1 cellular context compared by ENCODE assay signal in genomic region chr1:182288749-182289604, GRCh38.
TF ChIP-seq lines count a peak whose summit lies in the region.

No MANE protein-coding gene starts in this region.

TF ChIP-seq in HepG2, 621 proteins besides CTCF, POLR2A, EP300 and RAD21 (continued from another document and continues in another):
- no peak for TF ChIP-seq SP1 (IDR thresholded peaks at IDR 0.05)
- no peak for TF ChIP-seq SP1 (CRISPR knock-in tag; IDR thresholded peaks at IDR 0.05)
- peak; percentile 39; the same call in 1 of the 2 replicates for TF ChIP-seq PHF8 (CRISPR knock-in tag; IDR thresholded peaks at IDR 0.05)
- peak; percentile 56; the same call in 1 of the 2 replicates for TF ChIP-seq PITX1 (CRISPR knock-in tag; IDR thresholded peaks at IDR 0.05)
- TF ChIP-seq ZNF746 (CRISPR knock-in tag; IDR thresholded peaks at IDR 0.05) = peak; percentile 61; the same call in 1 of the 2 replicates
- no peak for TF ChIP-seq ATRX (CRISPR knock-in tag; IDR thresholded peaks at IDR 0.05; ENCODE audit: borderline replicate concordance)
- no peak for TF ChIP-seq ZNF276 (CRISPR knock-in tag; IDR thresholded peaks at IDR 0.05; ENCODE audit: low read depth)
- TF ChIP-seq JUNB (CRISPR knock-in tag; IDR thresholded peaks at IDR 0.05; ENCODE audit: borderline replicate concordance) = no peak
- TF ChIP-seq KDM6A (CRISPR knock-in tag; IDR thresholded peaks at IDR 0.05; ENCODE audit: low read depth) = peak; percentile 92
- TF ChIP-seq PRDM4 (CRISPR knock-in tag; IDR thresholded peaks at IDR 0.05; ENCODE audit: borderline replicate concordance) = no peak
- TF ChIP-seq FOXC1 (CRISPR knock-in tag; IDR thresholded peaks at IDR 0.05; ENCODE audit: borderline replicate concordance) = no peak
- no peak for TF ChIP-seq HNRNPL (IDR thresholded peaks at IDR 0.05; ENCODE audit: low read depth, low read length)
- TF ChIP-seq CC2D1A (CRISPR knock-in tag; IDR thresholded peaks at IDR 0.05) = no peak
- TF ChIP-seq NCOA2 (CRISPR knock-in tag; IDR thresholded peaks at IDR 0.05) = peak; percentile 93
- TF ChIP-seq EZH2 (conservative IDR thresholded peaks at IDR 0.05; ENCODE audit: low read depth, low read length) = no peak
- TF ChIP-seq E2F5 (CRISPR knock-in tag; conservative IDR thresholded peaks at IDR 0.05) = no peak
- TF ChIP-seq ZHX2 (IDR thresholded peaks at IDR 0.05; ENCODE audit: low read depth) = no peak
- no peak for TF ChIP-seq ZHX2 (CRISPR knock-in tag; IDR thresholded peaks at IDR 0.05; ENCODE audit: borderline replicate concordance)
- TF ChIP-seq ZKSCAN1 (IDR thresholded peaks at IDR 0.05; ENCODE audit: low read length) = no peak
- no peak for TF ChIP-seq U2AF2 (IDR thresholded peaks at IDR 0.05; ENCODE audit: low read depth, low read length)
- no peak for TF ChIP-seq SNRNP70 (IDR thresholded peaks at IDR 0.05; ENCODE audit: low read depth, low read length)
- TF ChIP-seq ZNF350 (CRISPR knock-in tag; IDR thresholded peaks at IDR 0.05; ENCODE audit: borderline replicate concordance, low read depth) = no peak
- no peak for TF ChIP-seq ZBTB3 (CRISPR knock-in tag; IDR thresholded peaks at IDR 0.05; ENCODE audit: borderline replicate concordance, low read depth)
- TF ChIP-seq ZNF724P (CRISPR knock-in tag; IDR thresholded peaks at IDR 0.05; ENCODE audit: borderline replicate concordance) = no peak
- no peak for TF ChIP-seq ZNF776 (CRISPR knock-in tag; IDR thresholded peaks at IDR 0.05)
- no peak for TF ChIP-seq SRSF4 (IDR thresholded peaks at IDR 0.05; ENCODE audit: low read depth, low read length, poor library complexity, severe bottlenecking)
- no peak for TF ChIP-seq POLR2AphosphoS2 (IDR thresholded peaks at IDR 0.05; ENCODE audit: low read depth, low read length)
- no peak for TF ChIP-seq EEA1 (CRISPR knock-in tag; IDR thresholded peaks at IDR 0.05; ENCODE audit: borderline replicate concordance)
- TF ChIP-seq NFYC (CRISPR knock-in tag; IDR thresholded peaks at IDR 0.05) = no peak
- no peak for TF ChIP-seq SMAD9 (CRISPR knock-in tag; IDR thresholded peaks at IDR 0.05)
- TF ChIP-seq DZIP1 (CRISPR knock-in tag; IDR thresholded peaks at IDR 0.05) = no peak
- TF ChIP-seq TFDP2 (CRISPR knock-in tag; IDR thresholded peaks at IDR 0.05) = peak; percentile 41; the same call in 1 of the 2 replicates
- no peak for TF ChIP-seq SIN3B (IDR thresholded peaks at IDR 0.05; ENCODE audit: low read length)
- TF ChIP-seq NCOR1 (IDR thresholded peaks at IDR 0.05; ENCODE audit: borderline replicate concordance, low read length) = peak; percentile 88
- TF ChIP-seq MED13 (CRISPR knock-in tag; IDR thresholded peaks at IDR 0.05) = peak; percentile 75
- peak; percentile 97 for TF ChIP-seq MLX (CRISPR knock-in tag; IDR thresholded peaks at IDR 0.05)
- no peak for TF ChIP-seq ZNF513 (CRISPR knock-in tag; conservative IDR thresholded peaks at IDR 0.05)
- TF ChIP-seq IRF9 (CRISPR knock-in tag; IDR thresholded peaks at IDR 0.05; ENCODE audit: borderline replicate concordance) = no peak
- peak in 1 of 2 experiments; percentile 77; a peak in 2 of 4 replicates for TF ChIP-seq HMGXB4 (CRISPR knock-in tag; IDR thresholded peaks at IDR 0.05; ENCODE audit: borderline replicate concordance in 1 of 2, low read depth in 1 of 2)
- TF ChIP-seq THYN1 (CRISPR knock-in tag; IDR thresholded peaks at IDR 0.05; ENCODE audit: borderline replicate concordance, low read depth) = no peak
- TF ChIP-seq HNRNPH1 (optimal IDR thresholded peaks at IDR 0.05; ENCODE audit: low read depth, low read length) = no peak
- TF ChIP-seq RORA (CRISPR knock-in tag; IDR thresholded peaks at IDR 0.05) = no peak
- no peak for TF ChIP-seq PRPF4 (IDR thresholded peaks at IDR 0.05; ENCODE audit: low read depth, low read length, poor library complexity, severe bottlenecking)
- TF ChIP-seq MATR3 (CRISPR knock-in tag; IDR thresholded peaks at IDR 0.05) = no peak
